In genomic region chr19:4246767-4247593, GRCh38 we compare ENCODE assay signal across 8 cellular contexts. TPM values are rescaled to one million over a fixed set of nuclear protein-coding genes. Genes with fewer than 3 reads are reported as not detected.
DNase-seq lines count a peak whose midpoint lies in the region; ATAC-seq and TF ChIP-seq lines count a peak whose summit lies in the region.

Gene YJU2, plus strand, starts transcription at chr19:4247080. Its CDS starts 67 bp downstream, at chr19:4247147.

- no peaks in the 10 kb centered on the region for H3K36me3 ChIP-seq in hepatocyte (replicated peaks; ENCODE audit: insufficient read depth, low read depth)

- peak; percentile 98 for DNase-seq in NCI-H2029 treated with DMSO at 0.1 percent for 48 hours (lab: John Stamatoyannopoulos, UW)
- DNase-seq in T-helper 9 cell, result peak; percentile 98
- DNase-seq in astrocyte of the cerebellum (ENCODE audit: low read depth), result peak; percentile 99
- peak; percentile 100 for DNase-seq in hepatocyte (ENCODE audit: low spot score)
- DNase-seq in renal cortical epithelial cell (ENCODE audit: low read depth), result peak; percentile 98
- DNase-seq in cortex of kidney (lab: John Stamatoyannopoulos, UW), result no peak

- TF ChIP-seq CTCF in astrocyte of the cerebellum (IDR thresholded peaks at IDR 0.05; ENCODE audit: low read depth, low read length, missing control alignments) (peak; percentile 67), hepatocyte (IDR thresholded peaks at IDR 0.05; ENCODE audit: poor library complexity) (peak; percentile 57)

- H3K9me2 ChIP-seq in hepatocyte (replicated peaks; ENCODE audit: insufficient read depth), result no peaks in the 10 kb centered on the region

- no peaks in the 10 kb centered on the region for H4K20me1 ChIP-seq in hepatocyte (ENCODE audit: insufficient read depth, poor library complexity, severe bottlenecking)

- H3K4me2 ChIP-seq in hepatocyte, result peak within 1 kb of the TSS; percentile 76

- ATAC-seq in GM18508 (IDR thresholded peaks at IDR 0.05; ENCODE audit: insufficient read depth, unreplicated experiment) (peak; percentile 50), HG03025 (IDR thresholded peaks at IDR 0.05; ENCODE audit: low FRiP score, unreplicated experiment) (peak; percentile 83)

- in situ Hi-C loops in astrocyte of the cerebellum (cut with HindIII; ENCODE audit: low sequenced_read_pairs), result no loop called here

- peak within 1 kb of the TSS; percentile 83 for H2AFZ ChIP-seq in hepatocyte

- H3K79me2 ChIP-seq in hepatocyte, result peaks cover 8% of the 10 kb centered on the region

- H3K27ac ChIP-seq in hepatocyte, result peak within 1 kb of the TSS; percentile 97

- H3K4me3 ChIP-seq in astrocyte of the cerebellum (ENCODE audit: low read depth, low read length) (peak within 1 kb of the TSS; percentile 54), hepatocyte (peak within 1 kb of the TSS; percentile 41)

- peaks cover 4% of the 10 kb centered on the region for H3K4me1 ChIP-seq in hepatocyte (ENCODE audit: insufficient read depth)

- no peaks in the 10 kb centered on the region for H3K9me3 ChIP-seq in hepatocyte (ENCODE audit: low read depth)

- H3K27me3 ChIP-seq in hepatocyte, result no peaks in the 10 kb centered on the region

- WGBS in hepatocyte (ENCODE audit: low lambda C conversion rate, missing lambda C conversion rate), result 2% methylated on average over 39 of the region's 45 CpGs

RNA-seq across cellular contexts. Expression of gene YJU2, which starts in this region (rescaled TPM):
- total RNA-seq in hepatocyte (12.3 and 18.8 TPM in 2 replicates), renal cortical epithelial cell (19.8 and 25.7 TPM in 2 replicates)
- 13.1 and 16.0 TPM in 2 replicates for polyA plus RNA-seq in hepatocyte
